In the genomic region with DNA sequence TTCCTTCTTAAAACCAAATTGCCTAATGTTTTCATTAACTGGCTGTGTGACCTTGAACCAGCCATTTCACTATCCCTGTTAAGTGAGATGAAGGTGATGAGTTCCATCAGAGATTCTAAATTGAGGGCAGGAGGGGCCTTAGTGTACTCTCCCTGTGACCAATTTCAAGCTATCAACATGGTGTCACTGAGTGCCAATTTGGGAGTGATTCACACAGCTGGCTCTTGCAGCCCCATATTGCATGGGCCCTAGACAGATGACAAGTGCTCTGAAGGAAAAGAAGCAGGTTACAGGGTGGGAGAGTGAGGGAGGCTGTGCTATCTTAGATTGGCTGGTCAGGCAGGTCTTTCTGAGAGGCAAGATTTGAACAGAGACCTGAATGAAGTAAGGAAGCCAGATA, we compare ENCODE assay signal across 19 cellular contexts. TPM values are rescaled to one million over a fixed set of nuclear protein-coding genes. Genes with fewer than 3 reads are reported as not detected.
A peak's percentile ranks its signal among the peaks of the same experiment; 100 is the strongest.
DNase-seq lines count a peak whose midpoint lies in the region; ATAC-seq and TF ChIP-seq lines count a peak whose summit lies in the region.
"Had no signal": no experiment of that assay in that cellular context is flagged by ENCODE, and none has a peak within 500 bp of the region (broad histone marks: within the 10 kb centered on the region; RNA-seq: fewer than 3 reads in every experiment).

No MANE protein-coding gene starts in this region.

- no peaks in the 10 kb centered on the region for H4K20me1 ChIP-seq in IMR-90 (ENCODE audit: insufficient read depth, low read length)

- H3K4me3 ChIP-seq in IMR-90 (ENCODE audit: insufficient read depth, low read depth, low read length) (no peak overlapping the region), mesenchymal stem cell (ENCODE audit: insufficient read depth in 1 of 2, low read depth in 1 of 2, low read length in 2 of 2) (no peak overlapping the region), tibial artery (no peak overlapping the region)
- H3K4me3 ChIP-seq: HAP-1 had no signal

- H4K8ac ChIP-seq in IMR-90 (ENCODE audit: low read depth in 2 of 2, low read length in 2 of 2), result no peak overlapping the region
- no peak overlapping the region for H4K8ac ChIP-seq in mesenchymal stem cell (ENCODE audit: low read length)

- TF ChIP-seq CTCF in IMR-90 (conservative IDR thresholded peaks at IDR 0.05; ENCODE audit: low read depth, low read length), result no peak
- no peak for TF ChIP-seq CTCF in tibial artery (IDR thresholded peaks at IDR 0.05)

- H3K27ac ChIP-seq in IMR-90 (ENCODE audit: insufficient read depth, low read length) (no peak overlapping the region), mesenchymal stem cell (ENCODE audit: low read length, poor library complexity, severe bottlenecking) (no peak overlapping the region), tibial artery (peak overlapping the region in 1 of 2 donors; percentile 3)

- in situ Hi-C loops in IMR-90 (cut with MboI; ENCODE audit: low sequenced_read_pairs), result no loop called here

- POLR2A ChIA-PET in IMR-90 (lab: Charles Lee; ENCODE audit: unreplicated experiment), result no interaction called here

- H2BK12ac ChIP-seq in mesenchymal stem cell (ENCODE audit: low read length in 2 of 2), result no peak overlapping the region

- H3K36me3 ChIP-seq in IMR-90 (ENCODE audit: control insufficient read depth, insufficient read depth, low read length) (no peaks in the 10 kb centered on the region), mesenchymal stem cell (ENCODE audit: control insufficient read depth in 1 of 2, insufficient read depth in 2 of 2, low read depth in 1 of 2, low read length in 2 of 2) (no peaks in the 10 kb centered on the region), tibial artery (no peaks in the 10 kb centered on the region)
- H3K36me3 ChIP-seq: HAP-1 had no signal

- ATAC-seq in IMR-90 (ENCODE audit: low read depth) (no peak), GM18909 (IDR thresholded peaks at IDR 0.05; ENCODE audit: poor library complexity, unreplicated experiment) (no peak)

- dilution Hi-C loops in IMR-90 (cut with HindIII; ENCODE audit: low sequenced_read_pairs, unreplicated experiment), result no loop called here

- no peak overlapping the region for H3K4ac ChIP-seq in IMR-90 (ENCODE audit: low read depth, low read length)
- no peak overlapping the region for H3K4ac ChIP-seq in mesenchymal stem cell (ENCODE audit: low read depth in 1 of 2, low read length in 2 of 2)

- H3K9me3 ChIP-seq in IMR-90 (ENCODE audit: control insufficient read depth, insufficient read depth, low read length) (no peaks in the 10 kb centered on the region), mesenchymal stem cell (ENCODE audit: control insufficient read depth, low read length) (no peaks in the 10 kb centered on the region), tibial artery (no peaks in the 10 kb centered on the region)
- H3K9me3 ChIP-seq: HAP-1 had no signal

- no peak overlapping the region for H2BK15ac ChIP-seq in IMR-90 (ENCODE audit: low read depth, low read length)
- H2BK15ac ChIP-seq in mesenchymal stem cell (ENCODE audit: low read depth, poor library complexity, severe bottlenecking), result no peak overlapping the region

- BruUV-seq in IMR-90 (replicated peaks; lab: Mats Ljungman, UMichigan), result no TSS peak

- no peak overlapping the region for H3K18ac ChIP-seq in IMR-90 (ENCODE audit: low read depth, low read length)
- no peak overlapping the region for H3K18ac ChIP-seq in mesenchymal stem cell (ENCODE audit: low read depth in 1 of 2, low read length in 2 of 2)

- H3K14ac ChIP-seq in IMR-90 (replicated peaks; ENCODE audit: low read depth, low read length), result no peak overlapping the region
- H3K14ac ChIP-seq in mesenchymal stem cell (ENCODE audit: low read length in 2 of 2), result no peak overlapping the region

- no peak overlapping the region for H3K23ac ChIP-seq in IMR-90 (ENCODE audit: low read depth, low read length)
- no peak overlapping the region for H3K23ac ChIP-seq in mesenchymal stem cell (ENCODE audit: low read length in 2 of 2)

- H2BK5ac ChIP-seq in IMR-90 (ENCODE audit: low read depth, low read length, poor library complexity, severe bottlenecking) (no peak overlapping the region), mesenchymal stem cell (ENCODE audit: low read depth, low read length, poor library complexity, severe bottlenecking) (no peak overlapping the region)

- H2AFZ ChIP-seq in IMR-90 (replicated peaks; ENCODE audit: low read length, poor library complexity) (no peak overlapping the region), mesenchymal stem cell (ENCODE audit: low read depth, low read length) (no peak overlapping the region)

- no peak for TF ChIP-seq RAD21 in IMR-90 (IDR thresholded peaks at IDR 0.05; ENCODE audit: low read length)

- H3K79me1 ChIP-seq in IMR-90 (ENCODE audit: low read depth in 1 of 2, low read length in 2 of 2), result no peaks in the 10 kb centered on the region
- H3K79me1 ChIP-seq in mesenchymal stem cell (replicated peaks; ENCODE audit: low read length, poor library complexity, severe bottlenecking), result no peaks in the 10 kb centered on the region

- no peak for DNase-seq in IMR-90
- DNase-seq in M059J (ENCODE audit: low read depth), result peak; percentile 19
- DNase-seq in mesenchymal stem cell, result no peak
- no peak for DNase-seq in tibial artery
- DNase-seq in stimulated activated CD4-positive, alpha-beta T cell treated with anti-CD3 and anti-CD28 coated beads, Interleukin-4, amount 100 ng/mL, for 1 hour, result no peak
- DNase-seq: C1 segment of cervical spinal cord; Calu3; CD4-positive, alpha-beta memory T cell; COR-L47; DMS53; DMS79 treated with DMSO at 0.1 percent for 48 hours; GF-D8; GOT3; HFFc6 had no signal

- no peak overlapping the region for H3K56ac ChIP-seq in IMR-90 (ENCODE audit: extremely low read depth, insufficient read depth, low read length)

- H2BK120ac ChIP-seq in IMR-90 (ENCODE audit: low read depth, low read length), result no peak overlapping the region
- H2BK120ac ChIP-seq in mesenchymal stem cell (ENCODE audit: low read depth, low read length), result no peak overlapping the region

- no peak overlapping the region for H4K5ac ChIP-seq in IMR-90 (ENCODE audit: low read depth, low read length)

- no peak overlapping the region for H4K91ac ChIP-seq in IMR-90 (ENCODE audit: insufficient read depth, low read depth, low read length)
- no peak overlapping the region for H4K91ac ChIP-seq in mesenchymal stem cell (ENCODE audit: low read length)

- no peak for TF ChIP-seq POLR2A in IMR-90 (IDR thresholded peaks at IDR 0.05; ENCODE audit: low read depth, low read length)

- peaks cover 9% of the 10 kb centered on the region for H3K4me1 ChIP-seq in IMR-90 (ENCODE audit: control insufficient read depth, insufficient read depth, low read length)
- peaks cover 20% of the 10 kb centered on the region for H3K4me1 ChIP-seq in mesenchymal stem cell (ENCODE audit: control insufficient read depth, insufficient read depth, low read depth, low read length)
- H3K4me1 ChIP-seq in tibial artery, result peaks cover 6 to 43% (median 35%) of the 10 kb centered on the region in 4 donors
- H3K4me1 ChIP-seq: HAP-1 had no signal

- intact Hi-C loops in IMR-90 (cut with micrococcal nuclease), result no loop called here
- intact Hi-C loops in tibial artery (cut with DNase I; ENCODE audit: low total_unique reads), result no loop called here

- peak overlapping the region; percentile 27; the same call in 1 of the 2 replicates for H2AK5ac ChIP-seq in IMR-90 (ENCODE audit: low read depth, low read length)
- H2AK5ac ChIP-seq in mesenchymal stem cell (ENCODE audit: low read length, severe bottlenecking), result peak overlapping the region; percentile 71

- CTCF ChIA-PET in IMR-90 (lab: Yijun Ruan, JAX), result no interaction called here

- H3K27me3 ChIP-seq in IMR-90 (ENCODE audit: control insufficient read depth, insufficient read depth, low read length), result no peaks in the 10 kb centered on the region
- no peaks in the 10 kb centered on the region for H3K27me3 ChIP-seq in mesenchymal stem cell (ENCODE audit: control insufficient read depth in 1 of 2, insufficient read depth in 1 of 2, low read length in 2 of 2)
- no peaks in the 10 kb centered on the region for H3K27me3 ChIP-seq in tibial artery

- H2AK9ac ChIP-seq in IMR-90 (replicated peaks; ENCODE audit: low read depth, low read length, poor library complexity), result no peak overlapping the region

- no peak overlapping the region for H3K9ac ChIP-seq in IMR-90 (ENCODE audit: low read depth, low read length)
- no peak overlapping the region for H3K9ac ChIP-seq in mesenchymal stem cell (ENCODE audit: low read length)

- H3K9me1 ChIP-seq in IMR-90 (ENCODE audit: insufficient read depth, low read length), result peaks cover 13% of the 10 kb centered on the region

- H3K4me2 ChIP-seq in IMR-90 (ENCODE audit: low read depth, low read length) (no peak overlapping the region), mesenchymal stem cell (ENCODE audit: low read length, poor library complexity, severe bottlenecking) (no peak overlapping the region)

- H2BK20ac ChIP-seq in IMR-90 (ENCODE audit: low read depth, low read length), result no peak overlapping the region

TF ChIP-seq in IMR-90, 13 proteins besides CTCF, POLR2A, EP300 and RAD21 (continues in another document):
- TF ChIP-seq SMC3 (IDR thresholded peaks at IDR 0.05; ENCODE audit: low read depth, low read length), result no peak
- TF ChIP-seq MXI1 (IDR thresholded peaks at IDR 0.05; ENCODE audit: borderline replicate concordance, low read depth, low read length), result no peak
- no peak for TF ChIP-seq RFX5 (IDR thresholded peaks at IDR 0.05; ENCODE audit: low read depth, low read length)
- no peak for TF ChIP-seq USF2 (IDR thresholded peaks at IDR 0.05; ENCODE audit: low read depth, low read length)
- TF ChIP-seq RCOR1 (IDR thresholded peaks at IDR 0.05; ENCODE audit: insufficient replicate concordance, low read length), result no peak

RNA-seq across cellular contexts. Expression of gene TACSTD2, which starts 13.0 kb away (rescaled TPM):
- not detected in 2 replicates for total RNA-seq in IMR-90 (2012; rRNA removed)
- not detected in 2 replicates for polyA plus RNA-seq in IMR-90 (2012; rRNA removed)
- 0.02 TPM in 1 of 2 replicates, not detected in the other for polyA plus RNA-seq in IMR-90 (2012; cell fraction: cytosol; rRNA removed)
- polyA plus RNA-seq in IMR-90 (2012; cell fraction: nucleus; rRNA removed; ENCODE audit: low replicate concordance), result 0.05 TPM in 1 of 2 replicates, not detected in the other
- total RNA-seq in M059J (2014; rRNA removed; shearing (Covaris generic)), result not detected in 2 replicates
- 0.08 TPM for polyA plus RNA-seq in mesenchymal stem cell (2013, experiment 1 of 2)
- 0.12 TPM for polyA plus RNA-seq in mesenchymal stem cell (2013, experiment 2 of 2)
- total RNA-seq: A172; A673; CD4-positive, alpha-beta memory T cell; G401 had no signal
- polyA plus RNA-seq: CD4-positive, alpha-beta memory T cell had no signal

RNA-seq across cellular contexts. Expression of gene OMA1, which starts 43.5 kb away (rescaled TPM):
- 5.9 and 11.9 TPM in 2 replicates for total RNA-seq in IMR-90 (2012; rRNA removed)
- 5.2 and 6.4 TPM in 2 replicates for polyA plus RNA-seq in IMR-90 (2012; rRNA removed)
- polyA plus RNA-seq in IMR-90 (2012; cell fraction: cytosol; rRNA removed), result 1.1 and 1.3 TPM in 2 replicates
- 0.75 and 8.5 TPM in 2 replicates for polyA plus RNA-seq in IMR-90 (2012; cell fraction: nucleus; rRNA removed; ENCODE audit: low replicate concordance)
- 18.9 and 21.4 TPM in 2 replicates for total RNA-seq in M059J (2014; rRNA removed; shearing (Covaris generic))
- 6.1 TPM for polyA plus RNA-seq in mesenchymal stem cell (2013, experiment 1 of 2)
- 6.3 TPM for polyA plus RNA-seq in mesenchymal stem cell (2013, experiment 2 of 2)
